ENCODE assay signal across 28 cellular contexts in genomic region chr2:192314800-192315481, GRCh38.
"Had no signal": no experiment of that assay in that cellular context is flagged by ENCODE, and none has a peak within 500 bp of the region (broad histone marks: within the 10 kb centered on the region; RNA-seq: fewer than 3 reads in every experiment).

No MANE protein-coding gene starts in this region.

- H3K27me3 Mint-ChIP-seq: activated CD8-positive, alpha-beta memory T cell treated with anti-CD3 and anti-CD28 coated beads, Interleukin-2, amount 10 ng/mL, durations not matched to agents 7 days and 5 days; activated naive CD8-positive, alpha-beta T cell; brain; memory B cell had no signal

- DNase-seq: activated CD8-positive, alpha-beta memory T cell treated with anti-CD3 and anti-CD28 coated beads, Interleukin-2, amount 10 ng/mL, durations not matched to agents 7 days and 5 days; activated CD8-positive, alpha-beta T cell treated with anti-CD3 and anti-CD28 coated beads, Interleukin-2, amount 10 ng/mL, durations not matched to agents 7 days and 5 days; activated naive CD4-positive, alpha-beta T cell treated with Interleukin-2 at 50 U/mL for 16 hours; activated T-cell treated with anti-CD3 and anti-CD28 coated beads, Interleukin-2, amount 50 U/mL, for 48 hours; adrenal gland; cerebellar nuclear complex; effector memory CD4-positive, alpha-beta T cell; gastrocnemius medialis; left colon; midbrain; naive thymus-derived CD4-positive, alpha-beta T cell; nucleus accumbens; stimulated activated CD4-positive, alpha-beta T cell treated with anti-CD3 and anti-CD28 coated beads, Interleukin-2, amount 100 ng/mL, for 48 hours; stomach; T-helper 2 cell; thyroid gland had no signal

- ATAC-seq: activated CD8-positive, alpha-beta memory T cell treated with anti-CD3 and anti-CD28 coated beads, Interleukin-2, amount 10 ng/mL, durations not matched to agents 7 days and 5 days; activated CD8-positive, alpha-beta T cell treated with anti-CD3 and anti-CD28 coated beads, Interleukin-2, amount 10 ng/mL, durations not matched to agents 7 days and 5 days; gastrocnemius medialis; left colon; naive thymus-derived CD4-positive, alpha-beta T cell; WTC11 had no signal

- H2AFZ ChIP-seq: hepatocyte, parathyroid adenoma had no signal

- H3K36me3 Mint-ChIP-seq: activated CD8-positive, alpha-beta memory T cell treated with anti-CD3 and anti-CD28 coated beads, Interleukin-2, amount 10 ng/mL, durations not matched to agents 7 days and 5 days; activated naive CD8-positive, alpha-beta T cell; brain; memory B cell; naive thymus-derived CD4-positive, alpha-beta T cell; WTC11 had no signal

- H3K27ac ChIP-seq: adrenal gland, ascending aorta, cardiac muscle cell, coronary artery, dorsolateral prefrontal cortex, gastrocnemius medialis, hepatocyte, parathyroid adenoma, right atrium auricular region, stomach, thyroid gland had no signal

- H3K9ac ChIP-seq: parathyroid adenoma had no signal

- H3K27me3 ChIP-seq: adrenal gland, ascending aorta, cardiac muscle cell, dorsolateral prefrontal cortex, gastrocnemius medialis, hepatocyte, right atrium auricular region, stomach, thyroid gland had no signal

- H3K9me3 Mint-ChIP-seq: activated T-helper 2 cell treated with anti-CD3 and anti-CD28 coated beads, Interferon-gamma antibody, Interleukin-2, Interleukin-4, amounts not matched to agents 10 μg/mL and 5 μg/mL and 100 μg/mL, durations not matched to agents 14 hours and 24 hours and 36 hours had no signal

- H3K4me1 ChIP-seq: adrenal gland, ascending aorta, gastrocnemius medialis, parathyroid adenoma, right atrium auricular region, stomach, thyroid gland had no signal

- H3K27ac Mint-ChIP-seq: activated CD8-positive, alpha-beta memory T cell treated with anti-CD3 and anti-CD28 coated beads, Interleukin-2, amount 10 ng/mL, durations not matched to agents 7 days and 5 days; activated CD8-positive, alpha-beta T cell treated with anti-CD3 and anti-CD28 coated beads, Interleukin-2, amount 10 ng/mL, durations not matched to agents 7 days and 5 days; activated naive CD8-positive, alpha-beta T cell; activated T-helper 2 cell treated with anti-CD3 and anti-CD28 coated beads, Interferon-gamma antibody, Interleukin-2, Interleukin-4, amounts not matched to agents 10 μg/mL and 5 μg/mL and 100 μg/mL, durations not matched to agents 14 hours and 24 hours and 36 hours; brain; memory B cell; naive thymus-derived CD4-positive, alpha-beta T cell; WTC11 had no signal

- H3K4me1 Mint-ChIP-seq: activated CD8-positive, alpha-beta memory T cell treated with anti-CD3 and anti-CD28 coated beads, Interleukin-2, amount 10 ng/mL, durations not matched to agents 7 days and 5 days; brain; naive thymus-derived CD4-positive, alpha-beta T cell; WTC11 had no signal

- H3K36me3 ChIP-seq: adrenal gland, ascending aorta, cardiac muscle cell, gastrocnemius medialis, right atrium auricular region, stomach, thyroid gland had no signal

- H3K4me3 ChIP-seq: adrenal gland, ascending aorta, cardiac muscle cell, coronary artery, dorsolateral prefrontal cortex, gastrocnemius medialis, hepatocyte, right atrium auricular region, stomach, thyroid gland had no signal

- H3K9me3 ChIP-seq: adrenal gland, ascending aorta, gastrocnemius medialis, right atrium auricular region, thyroid gland had no signal

- H3K4me2 ChIP-seq: hepatocyte had no signal

- H3K4me3 Mint-ChIP-seq: activated CD8-positive, alpha-beta memory T cell treated with anti-CD3 and anti-CD28 coated beads, Interleukin-2, amount 10 ng/mL, durations not matched to agents 7 days and 5 days; activated CD8-positive, alpha-beta T cell treated with anti-CD3 and anti-CD28 coated beads, Interleukin-2, amount 10 ng/mL, durations not matched to agents 7 days and 5 days; activated naive CD8-positive, alpha-beta T cell; brain; memory B cell; naive thymus-derived CD4-positive, alpha-beta T cell; WTC11 had no signal
